Comparison of ENCODE assay signal across 12 cellular contexts in the genomic region with DNA sequence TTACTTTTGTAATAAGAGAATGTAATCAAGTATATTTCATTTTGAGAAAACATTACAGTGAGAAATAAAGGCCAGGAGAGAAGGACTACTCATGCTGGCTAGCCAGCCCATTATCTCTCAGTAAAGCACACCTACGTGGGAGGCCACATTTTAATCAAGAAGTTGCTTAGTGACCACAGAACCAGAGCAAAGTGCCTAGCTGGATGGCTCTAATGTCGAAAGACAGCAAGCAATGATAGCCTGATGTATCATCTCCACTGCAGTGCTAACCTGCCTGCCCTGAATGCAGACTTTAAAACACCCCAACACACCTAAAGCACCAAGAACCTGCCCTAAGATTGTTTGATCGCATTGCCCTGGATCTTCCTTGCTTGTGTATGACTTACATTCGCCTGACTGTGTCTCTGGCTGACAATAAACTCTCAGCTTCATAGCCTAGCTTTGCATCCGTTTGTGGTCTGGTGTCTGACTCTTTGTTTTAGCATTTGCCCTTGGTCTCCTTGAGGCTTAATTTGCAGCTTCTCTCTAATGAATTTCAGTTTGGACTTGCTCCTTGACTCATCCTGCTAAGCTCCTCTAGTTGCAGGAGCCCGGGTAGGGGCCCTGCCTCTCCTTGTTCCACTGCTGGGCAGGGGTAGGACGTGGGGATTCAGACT. TPM values are rescaled to one million over a fixed set of nuclear protein-coding genes. Genes with fewer than 3 reads are reported as not detected.
DNase-seq lines count a peak whose midpoint lies in the region; ATAC-seq, FAIRE-seq and TF ChIP-seq lines count a peak whose summit lies in the region.
"Had no signal": no experiment of that assay in that cellular context is flagged by ENCODE, and none has a peak within 500 bp of the region (broad histone marks: within the 10 kb centered on the region; RNA-seq: fewer than 3 reads in every experiment).

No MANE protein-coding gene starts in this region.

- CTCF ChIA-PET in HEK293 (lab: Yijun Ruan, JAX), result interaction anchor here (0.7 to 1.6 kb wide), 6 partner anchors 15 to 117 kb away, joined by 3 to 6 read pairs (median 4); a partner anchor contains a TSS

- no peak for FAIRE-seq in GM19239 (lab: Jason Lieb, UNC)
- FAIRE-seq: astrocyte had no signal

- H3K36me3 ChIP-seq in CD4-positive, CD25-positive, alpha-beta regulatory T cell (ENCODE audit: control insufficient read depth, insufficient read depth, low read length), result no peaks in the 10 kb centered on the region
- no peaks in the 10 kb centered on the region for H3K36me3 ChIP-seq in HEK293 (ENCODE audit: control insufficient read depth in 2 of 2, insufficient read depth in 1 of 2, low read length in 2 of 2)
- H3K36me3 ChIP-seq: BLaER1 treated with 17β-estradiol and CSF1 and Interleukin-3, amounts not matched to agents 10 nM and 100 nM had no signal

- POLR2A ChIA-PET in HEK293 (lab: Yijun Ruan, JAX), result interaction anchor here (0.6 kb wide), 1 partner anchor 26 kb away, joined by 4 read pairs; no protein-coding TSS in a partner anchor

- no peaks in the 10 kb centered on the region for H3K9me3 ChIP-seq in CD4-positive, CD25-positive, alpha-beta regulatory T cell (ENCODE audit: control insufficient read depth in 2 of 2, low read length in 2 of 2)
- no peaks in the 10 kb centered on the region for H3K9me3 ChIP-seq in HEK293 (ENCODE audit: control insufficient read depth, insufficient read depth, low read depth, low read length)
- H3K9me3 ChIP-seq: BLaER1 treated with 17β-estradiol and CSF1 and Interleukin-3, amounts not matched to agents 10 nM and 100 nM had no signal

- H3K4me3 ChIP-seq in CD4-positive, CD25-positive, alpha-beta regulatory T cell (ENCODE audit: low read depth, low read length), result no peak overlapping the region
- H3K4me3 ChIP-seq in HEK293 (ENCODE audit: low read depth, low read length) (no peak overlapping the region), epithelial cell of esophagus (ENCODE audit: low read length) (no peak overlapping the region)
- H3K4me3 ChIP-seq: BLaER1 treated with 17β-estradiol and CSF1 and Interleukin-3, amounts not matched to agents 10 nM and 100 nM had no signal

- H3K27me3 ChIP-seq in CD4-positive, CD25-positive, alpha-beta regulatory T cell (ENCODE audit: control insufficient read depth, insufficient read depth, low read length), result no peaks in the 10 kb centered on the region
- H3K27me3 ChIP-seq: BLaER1 treated with 17β-estradiol and CSF1 and Interleukin-3, amounts not matched to agents 10 nM and 100 nM had no signal

- H3K4me3 Mint-ChIP-seq in CD4-positive, CD25-positive, alpha-beta regulatory T cell, result peak overlapping the region in 1 of 4 donors; percentile 32
- H3K4me3 Mint-ChIP-seq in T-helper 2 cell treated with Interferon-gamma antibody and Interleukin-4, amounts not matched to agents 5 μg/mL and 100 μg/mL, for 36 hours, result peak overlapping the region; percentile 54

- peaks cover 5% of the 10 kb centered on the region for H3K4me1 ChIP-seq in CD4-positive, CD25-positive, alpha-beta regulatory T cell (ENCODE audit: control insufficient read depth, insufficient read depth, low read length, poor library complexity, severe bottlenecking)
- H3K4me1 ChIP-seq in HEK293 (ENCODE audit: control insufficient read depth, insufficient read depth, low read length), result no peaks in the 10 kb centered on the region

- no peaks in the 10 kb centered on the region for H3K27me3 Mint-ChIP-seq in CD4-positive, CD25-positive, alpha-beta regulatory T cell
- no peaks in the 10 kb centered on the region for H3K27me3 Mint-ChIP-seq in T-helper 2 cell treated with Interferon-gamma antibody and Interleukin-4, amounts not matched to agents 5 μg/mL and 100 μg/mL, for 36 hours (ENCODE audit: low read depth)

- peak overlapping the region; percentile 43 for H3K27ac ChIP-seq in CD4-positive, CD25-positive, alpha-beta regulatory T cell (ENCODE audit: insufficient read depth, low read length, poor library complexity, severe bottlenecking)
- H3K27ac ChIP-seq in HEK293 (ENCODE audit: extremely low read depth, low read depth, low read length), result no peak overlapping the region
- H3K27ac ChIP-seq: BLaER1 treated with 17β-estradiol and CSF1 and Interleukin-3, amounts not matched to agents 10 nM and 100 nM; VCaP had no signal

- ATAC-seq in CD4-positive, CD25-positive, alpha-beta regulatory T cell (ENCODE audit: low read depth in 2 of 2), result peak; percentile 52 to 71
- no peak for ATAC-seq in GM21717 (IDR thresholded peaks at IDR 0.05; ENCODE audit: unreplicated experiment)
- ATAC-seq in HG03571 (IDR thresholded peaks at IDR 0.05; ENCODE audit: unreplicated experiment), result no peak

- peaks cover 3 to 13% (median 6%) of the 10 kb centered on the region in 4 donors for H3K4me1 Mint-ChIP-seq in CD4-positive, CD25-positive, alpha-beta regulatory T cell
- H3K4me1 Mint-ChIP-seq in T-helper 2 cell treated with Interferon-gamma antibody and Interleukin-4, amounts not matched to agents 5 μg/mL and 100 μg/mL, for 36 hours (ENCODE audit: low read depth), result peaks cover 5% of the 10 kb centered on the region

- peaks cover 0 to 1% (median 0%) of the 10 kb centered on the region in 7 donors for H3K9me3 Mint-ChIP-seq in CD4-positive, CD25-positive, alpha-beta regulatory T cell
- H3K9me3 Mint-ChIP-seq in T-helper 2 cell treated with Interferon-gamma antibody and Interleukin-4, amounts not matched to agents 5 μg/mL and 100 μg/mL, for 36 hours, result no peaks in the 10 kb centered on the region

- H3K36me3 Mint-ChIP-seq in CD4-positive, CD25-positive, alpha-beta regulatory T cell, result no peaks in the 10 kb centered on the region
- H3K36me3 Mint-ChIP-seq in T-helper 2 cell treated with Interferon-gamma antibody and Interleukin-4, amounts not matched to agents 5 μg/mL and 100 μg/mL, for 36 hours (ENCODE audit: low read depth), result no peaks in the 10 kb centered on the region

- peak overlapping the region in 2 of 3 donors; percentile 38 to 86 for H3K27ac Mint-ChIP-seq in CD4-positive, CD25-positive, alpha-beta regulatory T cell
- peak overlapping the region; percentile 82 for H3K27ac Mint-ChIP-seq in T-helper 2 cell treated with Interferon-gamma antibody and Interleukin-4, amounts not matched to agents 5 μg/mL and 100 μg/mL, for 36 hours

- TF ChIP-seq CTCF in HEK293 (tag by site-specific recombination; IDR thresholded peaks at IDR 0.05) (no peak), epithelial cell of esophagus (IDR thresholded peaks at IDR 0.05; ENCODE audit: insufficient read depth, low read depth, low read length, missing control alignments) (no peak)

- DNase-seq in CD4-positive, CD25-positive, alpha-beta regulatory T cell, result peak in 2 of 3 donors; percentile 22 to 44
- DNase-seq in T-helper 2 cell treated with Interferon-gamma antibody and Interleukin-4, amounts not matched to agents 5 μg/mL and 100 μg/mL, for 36 hours (ENCODE audit: low spot score), result peak; percentile 4
- DNase-seq in epithelial cell of esophagus (ENCODE audit: low read depth), result peak; percentile 8
- no peak for DNase-seq in cerebellar nuclear complex (lab: John Stamatoyannopoulos, UW)
- DNase-seq in GM19239 (ENCODE audit: insufficient read length, low spot score), result no peak
- DNase-seq: NCI-H1048 had no signal

TF ChIP-seq in HEK293, 187 proteins besides CTCF, POLR2A, EP300 and RAD21:
- TF ChIP-seq GLIS1 (tag by site-specific recombination; IDR thresholded peaks at IDR 0.05) (peak; percentile 75), ZBTB17 (tag by site-specific recombination; IDR thresholded peaks at IDR 0.05) (peak; percentile 51; the same call in 1 of the 2 replicates)
- TF ChIP-seq, protein P1, sequence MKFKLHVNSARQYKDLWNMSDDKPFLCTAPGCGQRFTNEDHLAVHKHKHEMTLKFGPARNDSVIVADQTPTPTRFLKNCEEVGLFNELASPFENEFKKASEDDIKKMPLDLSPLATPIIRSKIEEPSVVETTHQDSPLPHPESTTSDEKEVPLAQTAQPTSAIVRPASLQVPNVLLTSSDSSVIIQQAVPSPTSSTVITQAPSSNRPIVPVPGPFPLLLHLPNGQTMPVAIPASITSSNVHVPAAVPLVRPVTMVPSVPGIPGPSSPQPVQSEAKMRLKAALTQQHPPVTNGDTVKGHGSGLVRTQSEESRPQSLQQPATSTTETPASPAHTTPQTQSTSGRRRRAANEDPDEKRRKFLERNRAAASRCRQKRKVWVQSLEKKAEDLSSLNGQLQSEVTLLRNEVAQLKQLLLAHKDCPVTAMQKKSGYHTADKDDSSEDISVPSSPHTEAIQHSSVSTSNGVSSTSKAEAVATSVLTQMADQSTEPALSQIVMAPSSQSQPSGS (tag by site-specific recombination; IDR thresholded peaks at IDR 0.05; ENCODE audit: low read depth), result no peak

RNA-seq across cellular contexts. Expression of a gene that starts 31.4 kb away (rescaled TPM):
- not detected for total RNA-seq in CD4-positive, CD25-positive, alpha-beta regulatory T cell
- polyA plus RNA-seq in CD4-positive, CD25-positive, alpha-beta regulatory T cell, result under 1 TPM; 0.38 to 0.52 (median 0.46) TPM

RNA-seq across cellular contexts. Expression of a gene that starts 34.1 kb away (rescaled TPM):
- total RNA-seq in CD4-positive, CD25-positive, alpha-beta regulatory T cell, result 290 TPM
- 100 to 1,000 TPM; 144 to 201 (median 191) TPM for polyA plus RNA-seq in CD4-positive, CD25-positive, alpha-beta regulatory T cell

Comparison
In these comparisons a context has a peak if more than half of its experiments do, and no peak if none do; other contexts are left out.
1. ATAC-seq: peak in CD4-positive, CD25-positive, alpha-beta regulatory T cell (2 of 2); none in GM21717 (single experiment) and HG03571 (single experiment).
2. DNase-seq: peak in CD4-positive, CD25-positive, alpha-beta regulatory T cell (2 of 3), T-helper 2 cell treated with Interferon-gamma antibody and Interleukin-4, amounts not matched to agents 5 μg/mL and 100 μg/mL, for 36 hours (single experiment) and epithelial cell of esophagus (single experiment); none in cerebellar nuclear complex (0 of 2) and GM19239 (single experiment).